Comparison of ENCODE assay signal across 8 cellular contexts in genomic region chr3:48187579-48188265, GRCh38. TPM values are rescaled to one million over a fixed set of nuclear protein-coding genes. Genes with fewer than 3 reads are reported as not detected.
DNase-seq lines count a peak whose midpoint lies in the region; ATAC-seq and TF ChIP-seq lines count a peak whose summit lies in the region.

No MANE protein-coding gene starts in this region.

- DNase-seq in activated T-cell treated with anti-CD3 and anti-CD28 coated beads for 48 hours (ENCODE audit: low read depth) (peak; percentile 47), PC-9 (peak in 1 of 2 experiments; percentile 13), lower leg skin (ENCODE audit: low spot score in 2 of 2) (peak in 1 of 2 donors; percentile 80), Ammon's horn (ENCODE audit: low spot score) (no peak)
- no peak for DNase-seq in activated T-cell treated with anti-CD3 and anti-CD28 coated beads, Interleukin-2, amount 50 U/mL, for 48 hours
- no peak for DNase-seq in central memory CD8-positive, alpha-beta T cell (ENCODE audit: low spot score in 2 of 2)
- peak; percentile 33 to 71 for DNase-seq in stimulated activated effector memory CD8-positive, alpha-beta T cell treated with anti-CD3 and anti-CD28 coated beads, Interleukin-12 subunit alpha, Interleukin-12 subunit beta, amount 100 ng/mL, for 72 hours (ENCODE audit: low spot score in 2 of 2)

- peak overlapping the region; percentile 84 for H3K27ac Mint-ChIP-seq in central memory CD8-positive, alpha-beta T cell (ENCODE audit: low read depth)
- peak overlapping the region; percentile 86 for H3K27ac Mint-ChIP-seq in stimulated activated effector memory CD8-positive, alpha-beta T cell treated with anti-CD3 and anti-CD28 coated beads, Interleukin-12 subunit alpha, Interleukin-12 subunit beta, amount 100 ng/mL, for 72 hours

- TF ChIP-seq CTCF in PC-9 (conservative IDR thresholded peaks at IDR 0.05), result no peak
- TF ChIP-seq CTCF in lower leg skin (IDR thresholded peaks at IDR 0.05), result no peak

- no peaks in the 10 kb centered on the region for H3K9me2 ChIP-seq in PC-9 (ENCODE audit: insufficient read depth)

- WGBS in lower leg skin, 2 donors, result 1 to 3% methylated on average over 21 to 71 of the region's 87 CpGs

- H3K4me3 ChIP-seq in PC-9 (peak overlapping the region; percentile 87), lower leg skin (ENCODE audit: low read depth, poor library complexity, severe bottlenecking) (peak overlapping the region; percentile 56)

- intact Hi-C loops in PC-9 (cut with micrococcal nuclease; ENCODE audit: unreplicated experiment), result loop anchor here (2.0 kb wide), 1 partner anchor 53 kb away; the partner anchor contains the start of gene ZNF589
- intact Hi-C loops in lower leg skin (cut with DNase I; ENCODE audit: low total_unique reads), result no loop called here

- no peak for TF ChIP-seq POLR2A in lower leg skin (IDR thresholded peaks at IDR 0.05)

- peak overlapping the region; percentile 95 for H3K4me3 Mint-ChIP-seq in central memory CD8-positive, alpha-beta T cell
- peak overlapping the region; percentile 77 for H3K4me3 Mint-ChIP-seq in stimulated activated effector memory CD8-positive, alpha-beta T cell treated with anti-CD3 and anti-CD28 coated beads, Interleukin-12 subunit alpha, Interleukin-12 subunit beta, amount 100 ng/mL, for 72 hours

- ATAC-seq in HG02852 (IDR thresholded peaks at IDR 0.05; ENCODE audit: unreplicated experiment), result peak; percentile 25
- peak; percentile 9 for ATAC-seq in central memory CD8-positive, alpha-beta T cell (replicated peaks; ENCODE audit: extremely low read depth, poor library complexity, severe bottlenecking)
- peak; percentile 51 for ATAC-seq in stimulated activated effector memory CD8-positive, alpha-beta T cell treated with anti-CD3 and anti-CD28 coated beads, Interleukin-12 subunit alpha, Interleukin-12 subunit beta, amount 100 ng/mL, for 72 hours

- H3K36me3 Mint-ChIP-seq in central memory CD8-positive, alpha-beta T cell (ENCODE audit: insufficient read depth), result peaks cover 2% of the 10 kb centered on the region
- peaks cover 53% of the 10 kb centered on the region for H3K36me3 Mint-ChIP-seq in stimulated activated effector memory CD8-positive, alpha-beta T cell treated with anti-CD3 and anti-CD28 coated beads, Interleukin-12 subunit alpha, Interleukin-12 subunit beta, amount 100 ng/mL, for 72 hours

- H3K27ac ChIP-seq in PC-9, result no peak overlapping the region

- peaks cover 3% of the 10 kb centered on the region; the same call in 1 of the 2 replicates for H3F3A ChIP-seq in PC-9 (ENCODE audit: insufficient read depth, low read depth)

- H3K9me3 Mint-ChIP-seq in central memory CD8-positive, alpha-beta T cell, result no peaks in the 10 kb centered on the region
- H3K9me3 Mint-ChIP-seq in stimulated activated effector memory CD8-positive, alpha-beta T cell treated with anti-CD3 and anti-CD28 coated beads, Interleukin-12 subunit alpha, Interleukin-12 subunit beta, amount 100 ng/mL, for 72 hours, result no peaks in the 10 kb centered on the region

- H2AFZ ChIP-seq in PC-9, result peak overlapping the region; percentile 99

- POLR2A ChIA-PET in PC-9 (lab: Charles Lee; ENCODE audit: unreplicated experiment), result interaction anchor here (0.5 to 1.2 kb wide), 9 partner anchors 99 to 1616 kb away, joined by 3 to 4 read pairs (median 3); partner anchors contain the start of genes INKA1 and QRICH1

- peaks cover 16% of the 10 kb centered on the region for H3K27me3 Mint-ChIP-seq in central memory CD8-positive, alpha-beta T cell

- H3K9me3 ChIP-seq in PC-9 (ENCODE audit: insufficient read depth, low read depth), result no peaks in the 10 kb centered on the region

- 0 out of 2 replicates have a peak, but pooled peaks cover 5% of the 10 kb centered on the region for H3K36me3 ChIP-seq in PC-9 (ENCODE audit: low read depth)

- H4K20me1 ChIP-seq in PC-9 (ENCODE audit: insufficient read depth), result no peaks in the 10 kb centered on the region

- peak overlapping the region; percentile 83 for H3K4me2 ChIP-seq in PC-9

- H3K27me3 ChIP-seq in PC-9 (ENCODE audit: insufficient read depth, low read depth), result no peaks in the 10 kb centered on the region

- no TSS peak for BruUV-seq in PC-9 (replicated peaks; lab: Mats Ljungman, UMichigan)

- H3K4me1 ChIP-seq in PC-9 (replicated peaks; ENCODE audit: insufficient read depth), result peaks cover 10% of the 10 kb centered on the region; the same call in 1 of the 2 replicates

- peaks cover 14% of the 10 kb centered on the region for H3K4me1 Mint-ChIP-seq in central memory CD8-positive, alpha-beta T cell
- peaks cover 10% of the 10 kb centered on the region for H3K4me1 Mint-ChIP-seq in stimulated activated effector memory CD8-positive, alpha-beta T cell treated with anti-CD3 and anti-CD28 coated beads, Interleukin-12 subunit alpha, Interleukin-12 subunit beta, amount 100 ng/mL, for 72 hours

- H3K79me2 ChIP-seq in PC-9 (ENCODE audit: low read depth), result peaks cover 23% of the 10 kb centered on the region

- CTCF ChIA-PET in PC-9 (lab: Charles Lee), result interaction anchor here (1.2 kb wide), 1 partner anchor 248 kb away, joined by 5 read pairs; no protein-coding TSS in a partner anchor

RNA-seq across cellular contexts. Expression of gene CDC25A, which starts 0.5 kb away (rescaled TPM):
- 9.7 and 10.5 TPM in 2 replicates for total RNA-seq in PC-9 (2021)
- 1 to 10 TPM in 1 of 4 donors, under 1 TPM in 3; 0.45 to 1.0 (median 0.77) TPM for total RNA-seq in lower leg skin

RNA-seq across cellular contexts. Expression of gene CAMP, which starts 35.6 kb away (rescaled TPM):
- total RNA-seq in PC-9 (2021) (not detected in 2 replicates), lower leg skin (1 to 10 TPM in 1 of 4 donors, not detected in 3; 1.1 TPM)

RNA-seq across cellular contexts. Expression of gene ZNF589, which starts 53.2 kb away (rescaled TPM):
- total RNA-seq in PC-9 (2021) (11.1 and 11.7 TPM in 2 replicates), lower leg skin (1 to 10 TPM; 4.8 to 9.4 (median 9.0) TPM)

Comparison
In these comparisons a context has a peak if more than half of its experiments do, and no peak if none do; other contexts are left out.
1. DNase-seq: peak in activated T-cell treated with anti-CD3 and anti-CD28 coated beads for 48 hours (single experiment) and stimulated activated effector memory CD8-positive, alpha-beta T cell treated with anti-CD3 and anti-CD28 coated beads, Interleukin-12 subunit alpha, Interleukin-12 subunit beta, amount 100 ng/mL, for 72 hours (2 of 2); none in activated T-cell treated with anti-CD3 and anti-CD28 coated beads, Interleukin-2, amount 50 U/mL, for 48 hours (0 of 2), central memory CD8-positive, alpha-beta T cell (0 of 2) and Ammon's horn (single experiment).
2. Peak in every context shown above with its lines, with median percentiles within 50 percentile points of each other: ATAC-seq.